8 cellular contexts compared by ENCODE assay signal in the genomic region with DNA sequence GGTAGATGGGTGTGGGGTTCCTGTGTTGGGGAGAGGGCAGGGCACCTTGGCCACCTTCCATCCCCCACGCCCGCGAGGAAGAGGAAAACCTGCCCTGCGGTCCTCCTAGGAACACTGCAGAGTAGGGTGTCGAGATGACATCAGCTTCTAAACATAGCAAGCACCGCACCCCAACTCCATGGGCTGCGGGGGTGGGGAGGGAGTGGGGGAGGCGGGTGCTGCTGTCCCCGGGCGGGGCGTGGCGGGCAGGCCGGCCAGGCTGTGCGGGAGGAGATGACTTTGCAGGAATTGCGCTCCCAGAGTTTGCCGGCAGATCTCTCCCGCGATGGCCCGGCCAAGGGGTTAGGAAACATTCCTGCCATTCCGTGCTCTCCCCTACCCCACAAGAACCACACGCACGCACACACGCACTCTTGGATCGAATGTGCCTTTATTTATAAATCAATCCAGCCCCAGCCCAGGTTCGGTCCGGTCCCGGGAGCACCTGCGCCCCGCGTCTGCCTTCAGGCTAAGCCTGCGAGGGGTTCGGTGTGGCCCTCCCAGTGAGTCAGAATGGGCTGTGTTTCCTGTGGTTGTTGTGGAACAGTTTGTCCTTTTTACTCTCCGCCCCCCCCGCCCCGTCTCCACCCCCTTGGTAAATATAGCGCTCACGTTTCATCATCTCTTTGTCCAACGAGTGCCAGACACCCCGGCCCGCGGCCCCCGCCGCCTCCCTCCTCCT. TPM values are rescaled to one million over a fixed set of nuclear protein-coding genes. Genes with fewer than 3 reads are reported as not detected.
DNase-seq lines count a peak whose midpoint lies in the region; ATAC-seq lines count a peak whose summit lies in the region.

No MANE protein-coding gene starts in this region.

- peak overlapping the region; percentile 88 for H3K27ac ChIP-seq in ectodermal cell (ENCODE audit: insufficient read depth, low read depth, low read length, poor library complexity, severe bottlenecking)

- peak; percentile 43 for ATAC-seq in GM19452 (IDR thresholded peaks at IDR 0.05; ENCODE audit: unreplicated experiment)
- ATAC-seq in HG03571 (IDR thresholded peaks at IDR 0.05; ENCODE audit: unreplicated experiment), result peak; percentile 45

- H3K4me1 ChIP-seq in ectodermal cell (ENCODE audit: control insufficient read depth, insufficient read depth, low read length), result peaks cover 22% of the 10 kb centered on the region

- peak overlapping the region; percentile 42 for H3K4me3 ChIP-seq in ectodermal cell (ENCODE audit: insufficient read depth, low read depth, low read length)

- H3K9me3 ChIP-seq in ectodermal cell (ENCODE audit: control insufficient read depth, low read length), result no peaks in the 10 kb centered on the region

- DNase-seq in CD1c-positive myeloid dendritic cell (ENCODE audit: extremely low spot score) (peak; percentile 94), NCI-H82 (lab: John Stamatoyannopoulos, UW) (peak; percentile 92), lung microvascular endothelial cell (ENCODE audit: low read depth in 2 of 2) (peak; percentile 98)
- peak; percentile 90 for DNase-seq in activated CD4-positive, alpha-beta memory T cell treated with anti-CD3 and anti-CD28 coated beads, Interleukin-2, amount 10 ng/mL, durations not matched to agents 7 days and 5 days
- peak; percentile 67 to 84 (median 80) for DNase-seq in stimulated activated CD4-positive, alpha-beta T cell treated with anti-CD3 and anti-CD28 coated beads, TNF-alpha, amount 100 ng/mL, for 24 hours (ENCODE audit: low read depth in 3 of 3)

- no peaks in the 10 kb centered on the region for H3K9me3 Mint-ChIP-seq in activated CD4-positive, alpha-beta memory T cell treated with anti-CD3 and anti-CD28 coated beads, Interleukin-2, amount 10 ng/mL, durations not matched to agents 7 days and 5 days

- H3K36me3 Mint-ChIP-seq in activated CD4-positive, alpha-beta memory T cell treated with anti-CD3 and anti-CD28 coated beads, Interleukin-2, amount 10 ng/mL, durations not matched to agents 7 days and 5 days (ENCODE audit: low read depth), result no peaks in the 10 kb centered on the region

- H3K36me3 ChIP-seq in ectodermal cell (ENCODE audit: control insufficient read depth, insufficient read depth, low read length), result no peaks in the 10 kb centered on the region

- peaks cover 51% of the 10 kb centered on the region for H3K4me1 Mint-ChIP-seq in activated CD4-positive, alpha-beta memory T cell treated with anti-CD3 and anti-CD28 coated beads, Interleukin-2, amount 10 ng/mL, durations not matched to agents 7 days and 5 days

- 0% methylated on average over 42 to 43 of the region's 43 CpGs for WGBS in ectodermal cell, 2 experiments

- POLR2A ChIA-PET in activated CD4-positive, alpha-beta memory T cell treated with anti-CD3 and anti-CD28 coated beads, Interleukin-2, amount 10 ng/mL, durations not matched to agents 7 days and 5 days (lab: Charles Lee), result interaction anchor here (0.7 to 5.1 kb wide), 29 partner anchors 8 to 1491 kb away, joined by 3 to 95 read pairs (median 4); a partner anchor contains a TSS

- CTCF ChIA-PET in activated CD4-positive, alpha-beta memory T cell treated with anti-CD3 and anti-CD28 coated beads, Interleukin-2, amount 10 ng/mL, durations not matched to agents 7 days and 5 days (lab: Charles Lee), result interaction anchor here (1.0 to 5.0 kb wide), 6 partner anchors 9 to 183 kb away, joined by 3 to 31 read pairs (median 4); no protein-coding TSS in a partner anchor

- peak overlapping the region; percentile 96 for H3K27ac Mint-ChIP-seq in activated CD4-positive, alpha-beta memory T cell treated with anti-CD3 and anti-CD28 coated beads, Interleukin-2, amount 10 ng/mL, durations not matched to agents 7 days and 5 days

- H3K27me3 ChIP-seq in ectodermal cell (ENCODE audit: control insufficient read depth, insufficient read depth, low read length, poor library complexity, severe bottlenecking), result peaks cover 29% of the 10 kb centered on the region

- peaks cover 7% of the 10 kb centered on the region for H3K27me3 Mint-ChIP-seq in activated CD4-positive, alpha-beta memory T cell treated with anti-CD3 and anti-CD28 coated beads, Interleukin-2, amount 10 ng/mL, durations not matched to agents 7 days and 5 days

- peak overlapping the region; percentile 89 for H3K4me3 Mint-ChIP-seq in activated CD4-positive, alpha-beta memory T cell treated with anti-CD3 and anti-CD28 coated beads, Interleukin-2, amount 10 ng/mL, durations not matched to agents 7 days and 5 days

RNA-seq across cellular contexts. Expression of a gene that starts 5.2 kb away (rescaled TPM):
- 10 to 100 TPM; 19.2 to 19.6 TPM for total RNA-seq in activated CD4-positive, alpha-beta memory T cell treated with anti-CD3 and anti-CD28 coated beads, Interleukin-2, amount 10 ng/mL, durations not matched to agents 7 days and 5 days
- 0.80 TPM for polyA plus RNA-seq in ectodermal cell (2013, experiment 1 of 4)
- 0.85 TPM for polyA plus RNA-seq in ectodermal cell (2013, experiment 2 of 4)
- 0.53 TPM for polyA plus RNA-seq in ectodermal cell (2013, experiment 3 of 4)
- 0.73 TPM for polyA plus RNA-seq in ectodermal cell (2013, experiment 4 of 4)
- 13.3 and 23.2 TPM in 2 replicates for total RNA-seq in lung microvascular endothelial cell

Comparison
In these comparisons a context has a peak if more than half of its experiments do, and no peak if none do; other contexts are left out.
1. Peak in every context shown above with its lines: DNase-seq, ATAC-seq, H3K4me3 ChIP-seq and H3K27ac ChIP-seq.